ENCODE assay signal across 2 cellular contexts in genomic region chr3:55453871-55454496, GRCh38.
TF ChIP-seq lines count a peak whose summit lies in the region.

No MANE protein-coding gene starts in this region.

TF ChIP-seq in HepG2, 621 proteins besides CTCF, POLR2A, EP300 and RAD21:
- TF ChIP-seq TMF1 (CRISPR knock-in tag; IDR thresholded peaks at IDR 0.05; ENCODE audit: low read depth) (no peak), HDAC1 (CRISPR knock-in tag; IDR thresholded peaks at IDR 0.05) (no peak), ZNF260 (CRISPR knock-in tag; IDR thresholded peaks at IDR 0.05; ENCODE audit: borderline replicate concordance, low read depth) (no peak), CEBPB (IDR thresholded peaks at IDR 0.05; ENCODE audit: borderline replicate concordance, low read depth, low read length) (peak; percentile 52; the same call in 1 of the 2 replicates), ZSCAN31 (CRISPR knock-in tag; IDR thresholded peaks at IDR 0.05; ENCODE audit: low read depth) (no peak)

TF ChIP-seq in H1, 55 proteins besides CTCF, POLR2A, EP300 and RAD21:
- TF ChIP-seq CEBPB (IDR thresholded peaks at IDR 0.05; ENCODE audit: low read depth, low read length) (peak; percentile 31; the same call in 1 of the 2 replicates), BACH1 (IDR thresholded peaks at IDR 0.05; ENCODE audit: low read length) (no peak)
